Comparison of ENCODE assay signal across 21 cellular contexts in the genomic region with DNA sequence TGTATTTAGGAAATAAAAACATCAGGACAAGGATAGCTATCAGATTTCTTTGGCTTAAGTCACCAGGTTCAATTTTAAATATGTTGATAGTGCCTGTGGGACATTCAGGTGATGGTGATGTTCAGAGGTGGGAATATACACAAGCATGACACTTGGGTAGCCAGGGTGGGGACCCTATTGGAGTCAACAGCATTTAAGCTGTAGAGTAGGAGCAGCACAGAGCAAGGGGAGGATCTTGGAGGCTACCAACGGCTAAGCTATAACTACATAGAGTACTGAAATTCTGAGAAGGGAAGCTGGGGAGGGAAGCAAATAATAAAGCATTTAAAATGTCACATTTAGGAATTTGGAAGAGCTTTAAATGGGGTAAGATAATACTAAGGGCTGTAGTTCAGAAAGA.
"Had no signal": no experiment of that assay in that cellular context is flagged by ENCODE, and none has a peak within 500 bp of the region (broad histone marks: within the 10 kb centered on the region; RNA-seq: fewer than 3 reads in every experiment).

No MANE protein-coding gene starts in this region.

- H3K4me3 ChIP-seq: adrenal gland, body of pancreas, coronary artery, gastrocnemius medialis, heart left ventricle, mucosa of descending colon, prostate gland, right atrium auricular region, skin epidermis, stomach, upper lobe of right lung had no signal

- DNase-seq: activated CD4-positive, alpha-beta T cell treated with anti-CD3 and anti-CD28 coated beads for 36 hours; activated CD4-positive, alpha-beta T cell treated with anti-CD3 and anti-CD28 coated beads, Interleukin-2, amount 50 U/mL, for 48 hours; activated gamma-delta T cell; body of pancreas; central memory CD4-positive, alpha-beta T cell; gastrocnemius medialis; heart left ventricle; left ventricle myocardium superior; mucosa of descending colon; naive B cell; stimulated activated CD4-positive, alpha-beta T cell treated with anti-CD3 and anti-CD28 coated beads, Interleukin-15, amount 100 ng/mL, for 24 hours; stimulated activated CD4-positive, alpha-beta T cell treated with anti-CD3 and anti-CD28 coated beads, Interleukin-2, amount 100 ng/mL, for 48 hours; stomach; upper lobe of right lung had no signal

- FAIRE-seq: endometrium, TTC549 had no signal

- H3K27me3 ChIP-seq: adrenal gland, body of pancreas, gastrocnemius medialis, heart left ventricle, right atrium auricular region, stomach, upper lobe of right lung had no signal

- H3K27ac ChIP-seq: adrenal gland, body of pancreas, coronary artery, gastrocnemius medialis, heart left ventricle, prostate gland, right atrium auricular region, skin epidermis, stomach, upper lobe of right lung had no signal

- H3K36me3 ChIP-seq: adrenal gland, gastrocnemius medialis, prostate gland, right atrium auricular region had no signal

- H3K9me3 ChIP-seq: adrenal gland, body of pancreas, gastrocnemius medialis, heart left ventricle, mucosa of descending colon, prostate gland, right atrium auricular region, stomach, upper lobe of right lung had no signal

- H3K4me1 ChIP-seq: adrenal gland, body of pancreas, gastrocnemius medialis, prostate gland, right atrium auricular region, stomach, upper lobe of right lung had no signal
